ENCODE assay signal across 13 cellular contexts in genomic region chr10:71613303-71613777, GRCh38.
DNase-seq lines count a peak whose midpoint lies in the region; ATAC-seq, FAIRE-seq and TF ChIP-seq lines count a peak whose summit lies in the region.
"Had no signal": no experiment of that assay in that cellular context is flagged by ENCODE, and none has a peak within 500 bp of the region (broad histone marks: within the 10 kb centered on the region; RNA-seq: fewer than 3 reads in every experiment).

No MANE protein-coding gene starts in this region.

- peaks cover 7% of the 10 kb centered on the region; the same call in 1 of the 2 replicates for H3K4me1 ChIP-seq in HepG2 (ENCODE audit: insufficient read depth, low read length)
- H3K4me1 ChIP-seq in transverse colon: peaks cover 10 to 25% (median 15%) of the 10 kb centered on the region in 4 donors

- TF ChIP-seq POLR2A in HepG2 (IDR thresholded peaks at IDR 0.05; ENCODE audit: insufficient read depth in 1 of 2, low read depth in 2 of 2, low read length in 2 of 2) (no peak), transverse colon (IDR thresholded peaks at IDR 0.05) (peak; percentile 43)

- TF ChIP-seq CTCF in HepG2 (CRISPR knock-in tag; IDR thresholded peaks at IDR 0.05) (no peak), transverse colon (IDR thresholded peaks at IDR 0.05) (no peak)

- H3K27me3 ChIP-seq in HepG2 (ENCODE audit: control insufficient read depth in 1 of 2, insufficient read depth in 2 of 2, low read length in 2 of 2): peaks cover 1 to 9% of the 10 kb centered on the region in 2 experiments; a peak in 3 of 5 replicates
- no peaks in the 10 kb centered on the region for H3K27me3 ChIP-seq in transverse colon
- H3K27me3 ChIP-seq: SJCRH30 had no signal

- CTCF ChIA-PET in HepG2 (lab: Yijun Ruan, JAX; ENCODE audit: low intra/inter-chr PET ratio, low total read pairs): no interaction called here

- in situ Hi-C loops in HepG2 (cut with HindIII; ENCODE audit: extremely low pct_ligation_motif_present, low pct_unique_long_range_greater_than_20kb) (loop anchor here (10.0 kb wide), 1 partner anchor 299 kb away; the partner anchor contains the start of gene SLC29A3), transverse colon (cut with MboI; ENCODE audit: low pct_ligation_motif_present in 1 of 4, low pct_unique_long_range_greater_than_20kb in 1 of 4, low sequenced_read_pairs in 3 of 4) (no loop called here)

- ATAC-seq in HepG2: no peak; the same call in 2 of the 3 replicates
- ATAC-seq in HG02642 (IDR thresholded peaks at IDR 0.05; ENCODE audit: poor library complexity, unreplicated experiment): no peak

- H3K9ac ChIP-seq in HepG2 (ENCODE audit: insufficient read depth, low read depth, low read length): no peak overlapping the region

- H3K27ac ChIP-seq in HepG2 (ENCODE audit: extremely low read length, insufficient read depth, low read length) (no peak overlapping the region), transverse colon (peak overlapping the region; percentile 69 to 76 (median 74))
- H3K27ac ChIP-seq: SJCRH30, WERI-Rb-1 had no signal

- POLR2A ChIA-PET in HepG2 (lab: Yijun Ruan, JAX): no interaction called here

- DNase-seq in HT1080 (ENCODE audit: low read depth) (peak; percentile 36), dermis blood vessel endothelial cell (peak; percentile 4), HepG2 (ENCODE audit: low spot score) (no peak), transverse colon (peak; percentile 68), NAMALWA (ENCODE audit: low spot score) (no peak)
- DNase-seq in activated CD4-positive, alpha-beta T cell treated with anti-CD3 and anti-CD28 coated beads for 1 hour: no peak
- DNase-seq: Caco-2, mesenchymal stem cell, NCI-H146, NCI-H774, SJCRH30, WERI-Rb-1 had no signal

- FAIRE-seq in HepG2 (lab: Jason Lieb, UNC): no peak

- no peak overlapping the region for H2AFZ ChIP-seq in HepG2 (ENCODE audit: low read length)

- TF ChIP-seq EP300 in HepG2 (IDR thresholded peaks at IDR 0.05; ENCODE audit: low read depth in 2 of 2, low read length in 2 of 2): no peak
- TF ChIP-seq EP300 in HepG2 (CRISPR knock-in tag; IDR thresholded peaks at IDR 0.05; ENCODE audit: borderline replicate concordance): no peak
- no peak for TF ChIP-seq EP300 in transverse colon (IDR thresholded peaks at IDR 0.05; ENCODE audit: low read depth)

- H3K9me3 ChIP-seq in HepG2 (ENCODE audit: low read length) (no peaks in the 10 kb centered on the region), transverse colon (no peaks in the 10 kb centered on the region)
- H3K9me3 ChIP-seq: SJCRH30 had no signal

- BruUV-seq in HepG2 (replicated peaks; lab: Mats Ljungman, UMichigan): no TSS peak

- TF ChIP-seq RAD21 in HepG2 (CRISPR knock-in tag; IDR thresholded peaks at IDR 0.05): no peak

- no peaks in the 10 kb centered on the region for H3K36me3 ChIP-seq in HepG2 (replicated peaks in 1 of 2; ENCODE audit: control insufficient read depth in 1 of 2, insufficient read depth in 2 of 2, low read length in 2 of 2)
- no peaks in the 10 kb centered on the region for H3K36me3 ChIP-seq in transverse colon
- H3K36me3 ChIP-seq: SJCRH30 had no signal

- intact Hi-C loops in HepG2 (cut with micrococcal nuclease; ENCODE audit: unreplicated experiment): no loop called here
- intact Hi-C loops in transverse colon (cut with DNase I; ENCODE audit: low total_unique reads): no loop called here

- H3K4me3 ChIP-seq in HepG2 (replicated peaks in 1 of 3; ENCODE audit: insufficient read depth in 1 of 3, low read depth in 2 of 3, low read length in 3 of 3): no peak overlapping the region
- H3K4me3 ChIP-seq in transverse colon: no peak overlapping the region
- H3K4me3 ChIP-seq: SJCRH30 had no signal

- no peaks in the 10 kb centered on the region for H4K20me1 ChIP-seq in HepG2 (ENCODE audit: insufficient read depth, low read length)

- H3K4me2 ChIP-seq in HepG2 (ENCODE audit: low read depth, low read length): no peak overlapping the region

- WGBS in HepG2 (ENCODE audit: low lambda C conversion rate): 15% methylated on average over 2 of the region's 2 CpGs
- WGBS in transverse colon (ENCODE audit: low coverage in 1 of 2), 2 donors: 55% methylated on average over 2 of the region's 2 CpGs; no CpG with 5 or more reads in 1 of the 2 donors

- H3K79me2 ChIP-seq in HepG2 (ENCODE audit: insufficient read depth, low read length): no peaks in the 10 kb centered on the region

TF ChIP-seq in HepG2, 621 proteins besides CTCF, POLR2A, EP300 and RAD21:
- TF ChIP-seq ZNF503 (CRISPR knock-in tag; IDR thresholded peaks at IDR 0.05) (no peak), ZNF234 (CRISPR knock-in tag; conservative IDR thresholded peaks at IDR 0.05) (no peak), WIZ (CRISPR knock-in tag; IDR thresholded peaks at IDR 0.05) (no peak), GABPA (IDR thresholded peaks at IDR 0.05; ENCODE audit: low read depth, low read length) (no peak), GABPA (CRISPR knock-in tag; IDR thresholded peaks at IDR 0.05; ENCODE audit: low read depth) (peak; percentile 32; the same call in 1 of the 2 replicates), ZNF800 (CRISPR knock-in tag; IDR thresholded peaks at IDR 0.05) (no peak), ETS1 (CRISPR knock-in tag; IDR thresholded peaks at IDR 0.05) (no peak)

Comparison
In these comparisons a context has a peak if more than half of its experiments do, and no peak if none do; other contexts are left out.
1. DNase-seq: peak in HT1080 (single experiment), dermis blood vessel endothelial cell (single experiment) and transverse colon (single experiment); none in HepG2 (single experiment), NAMALWA (single experiment) and activated CD4-positive, alpha-beta T cell treated with anti-CD3 and anti-CD28 coated beads for 1 hour (single experiment).